13 cellular contexts compared by ENCODE assay signal in genomic region chr10:30349967-30350735, GRCh38. TPM values are rescaled to one million over a fixed set of nuclear protein-coding genes. Genes with fewer than 3 reads are reported as not detected.
A peak's percentile ranks its signal among the peaks of the same experiment; 100 is the strongest.
DNase-seq lines count a peak whose midpoint lies in the region; ATAC-seq and TF ChIP-seq lines count a peak whose summit lies in the region.
"Had no signal": no experiment of that assay in that cellular context is flagged by ENCODE, and none has a peak within 500 bp of the region (broad histone marks: within the 10 kb centered on the region; RNA-seq: fewer than 3 reads in every experiment).

No MANE protein-coding gene starts in this region.

- WGBS in right cardiac atrium: 75% methylated on average over 14 of the region's 14 CpGs
- whole genome bisulfite sequencing in psoas muscle, 3 donors: 72 to 80% (median 79%) methylated on average over 14 of the region's 14 CpGs

- H3K27ac ChIP-seq in left ventricle myocardium inferior (replicated peaks) (peak overlapping the region; percentile 88), right cardiac atrium (ENCODE audit: low read length) (no peak overlapping the region), fibroblast of lung (ENCODE audit: insufficient read depth, low read length) (no peak overlapping the region), psoas muscle (no peak overlapping the region)

- no peaks in the 10 kb centered on the region for H3K27me3 ChIP-seq in left ventricle myocardium inferior (ENCODE audit: low read depth)
- no peaks in the 10 kb centered on the region for H3K27me3 ChIP-seq in right cardiac atrium (ENCODE audit: control insufficient read depth, insufficient read depth)
- H3K27me3 ChIP-seq in fibroblast of lung (ENCODE audit: control insufficient read depth, insufficient read depth, low read length): no peaks in the 10 kb centered on the region
- H3K27me3 ChIP-seq in psoas muscle (ENCODE audit: insufficient read depth in 3 of 3, low read length in 2 of 3): no peaks in the 10 kb centered on the region
- H3K27me3 ChIP-seq: breast epithelium had no signal

- POLR2A ChIA-PET in activated CD4-positive, alpha-beta memory T cell treated with anti-CD3 and anti-CD28 coated beads, Interleukin-2, amount 10 ng/mL, durations not matched to agents 7 days and 5 days (lab: Charles Lee): interaction anchor here (1.3 kb wide), 1 partner anchor 9 kb away, joined by 5 read pairs; no protein-coding TSS in a partner anchor

- H3K9me3 Mint-ChIP-seq in activated CD4-positive, alpha-beta memory T cell treated with anti-CD3 and anti-CD28 coated beads, Interleukin-2, amount 10 ng/mL, durations not matched to agents 7 days and 5 days: no peaks in the 10 kb centered on the region

- intact Hi-C loops in left ventricle myocardium inferior (cut with micrococcal nuclease) (no loop called here), right cardiac atrium (cut with DNase I) (no loop called here), psoas muscle (cut with DNase I) (loop anchor here in 1 of 2 donors (10.0 kb wide), 1 partner anchor 345 kb away; no protein-coding TSS in a partner anchor)

- H3K36me3 ChIP-seq in left ventricle myocardium inferior (no peaks in the 10 kb centered on the region), fibroblast of lung (ENCODE audit: control insufficient read depth, insufficient read depth, low read length) (no peaks in the 10 kb centered on the region), psoas muscle (ENCODE audit: insufficient read depth in 1 of 2, low read depth in 1 of 2) (peaks cover 0 to 2% of the 10 kb centered on the region in 2 donors)
- H3K36me3 ChIP-seq: thoracic aorta had no signal

- no peaks in the 10 kb centered on the region for H4K20me1 ChIP-seq in fibroblast of lung (ENCODE audit: control insufficient read depth, extremely low read depth, insufficient read depth, low read length)

- peaks cover 36% of the 10 kb centered on the region for H3K4me1 Mint-ChIP-seq in activated CD4-positive, alpha-beta memory T cell treated with anti-CD3 and anti-CD28 coated beads, Interleukin-2, amount 10 ng/mL, durations not matched to agents 7 days and 5 days

- no peak for ATAC-seq in right cardiac atrium
- no peak for ATAC-seq in psoas muscle

- H3K9ac ChIP-seq in fibroblast of lung (ENCODE audit: insufficient read depth, low read length): no peak overlapping the region

- H3K4me2 ChIP-seq in fibroblast of lung (ENCODE audit: extremely low read depth, insufficient read depth, low read length): no peak overlapping the region

- CTCF ChIA-PET in activated CD4-positive, alpha-beta memory T cell treated with anti-CD3 and anti-CD28 coated beads, Interleukin-2, amount 10 ng/mL, durations not matched to agents 7 days and 5 days (lab: Charles Lee): interaction anchor here (1.2 to 4.8 kb wide), 2 partner anchors 10 to 241 kb away, joined by 5 to 63 read pairs; no protein-coding TSS in a partner anchor

- H3K36me3 Mint-ChIP-seq in activated CD4-positive, alpha-beta memory T cell treated with anti-CD3 and anti-CD28 coated beads, Interleukin-2, amount 10 ng/mL, durations not matched to agents 7 days and 5 days (ENCODE audit: low read depth): peaks cover 16% of the 10 kb centered on the region

- no peak overlapping the region for H3K27ac Mint-ChIP-seq in activated CD4-positive, alpha-beta memory T cell treated with anti-CD3 and anti-CD28 coated beads, Interleukin-2, amount 10 ng/mL, durations not matched to agents 7 days and 5 days

- TF ChIP-seq CTCF in left ventricle myocardium inferior (IDR thresholded peaks at IDR 0.05; ENCODE audit: borderline replicate concordance) (no peak), fibroblast of lung (conservative IDR thresholded peaks at IDR 0.05 in 1 of 2, IDR thresholded peaks at IDR 0.05 in 1 of 2; ENCODE audit: low read depth in 1 of 2, low read length in 2 of 2) (no peak), psoas muscle (IDR thresholded peaks at IDR 0.05) (no peak)

- H3K4me3 ChIP-seq in left ventricle myocardium inferior: no peak overlapping the region
- no peak overlapping the region for H3K4me3 ChIP-seq in right cardiac atrium (ENCODE audit: low read length)
- H3K4me3 ChIP-seq in fibroblast of lung (replicated peaks in 1 of 4; ENCODE audit: control extremely low read depth in 1 of 4, insufficient read depth in 1 of 4, low read depth in 3 of 4, low read length in 4 of 4): no peak overlapping the region
- peak overlapping the region; percentile 85 for H3K4me3 ChIP-seq in psoas muscle

- peaks cover 11% of the 10 kb centered on the region for H3K27me3 Mint-ChIP-seq in activated CD4-positive, alpha-beta memory T cell treated with anti-CD3 and anti-CD28 coated beads, Interleukin-2, amount 10 ng/mL, durations not matched to agents 7 days and 5 days

- peak overlapping the region; percentile 9 for H2AFZ ChIP-seq in fibroblast of lung (ENCODE audit: low read length)

- H3K4me3 Mint-ChIP-seq in activated CD4-positive, alpha-beta memory T cell treated with anti-CD3 and anti-CD28 coated beads, Interleukin-2, amount 10 ng/mL, durations not matched to agents 7 days and 5 days: no peak overlapping the region

- peak; percentile 33 for DNase-seq in left ventricle myocardium inferior
- DNase-seq in right cardiac atrium: no peak
- peak; percentile 5 for DNase-seq in OCI-M1 (lab: John Stamatoyannopoulos, UW)
- no peak for DNase-seq in fibroblast of lung (ENCODE audit: low read depth in 2 of 2)
- DNase-seq in psoas muscle: no peak
- no peak for DNase-seq in activated CD4-positive, alpha-beta memory T cell treated with anti-CD3 and anti-CD28 coated beads, Interleukin-2, amount 10 ng/mL, durations not matched to agents 7 days and 5 days
- no peak for DNase-seq in stimulated activated CD4-positive, alpha-beta T cell treated with anti-CD3 and anti-CD28 coated beads, Interleukin-2, amount 100 ng/mL, for 48 hours
- DNase-seq in OCI-M2 (lab: John Stamatoyannopoulos, UW; ENCODE audit: unreplicated experiment): no peak
- DNase-seq: activated naive CD4-positive, alpha-beta T cell; effector CD4-positive, alpha-beta T cell; KBM-7 had no signal

- H3K9me3 ChIP-seq in left ventricle myocardium inferior (replicated peaks): no peaks in the 10 kb centered on the region
- no peaks in the 10 kb centered on the region for H3K9me3 ChIP-seq in right cardiac atrium (ENCODE audit: control insufficient read depth, low read length)
- no peaks in the 10 kb centered on the region for H3K9me3 ChIP-seq in fibroblast of lung (ENCODE audit: control insufficient read depth, insufficient read depth, low read depth, low read length)
- H3K9me3 ChIP-seq in psoas muscle: no peaks in the 10 kb centered on the region
- H3K9me3 ChIP-seq: breast epithelium, thoracic aorta had no signal

- peaks cover 39% of the 10 kb centered on the region for H3K79me2 ChIP-seq in fibroblast of lung (ENCODE audit: control insufficient read depth, insufficient read depth, low read length)

- H3K4me1 ChIP-seq in left ventricle myocardium inferior (peaks cover 45% of the 10 kb centered on the region), right cardiac atrium (ENCODE audit: control insufficient read depth, insufficient read depth, low read length) (peaks cover 4% of the 10 kb centered on the region), fibroblast of lung (ENCODE audit: control insufficient read depth, extremely low read depth, insufficient read depth, low read length) (no peaks in the 10 kb centered on the region), psoas muscle (peaks cover 35% of the 10 kb centered on the region)

RNA-seq across cellular contexts. Expression of gene MTPAP, which starts 1.1 kb away (rescaled TPM):
- total RNA-seq in left ventricle myocardium inferior (21.3 TPM), right cardiac atrium (10 to 100 TPM; 22.4 to 30.8 (median 25.7) TPM), fibroblast of lung (11.9 and 12.1 TPM in 2 replicates), psoas muscle (10 to 100 TPM; 22.3 to 41.7 (median 28.2) TPM)
- polyA plus RNA-seq in right cardiac atrium (9.1 TPM), fibroblast of lung (12.3 and 14.3 TPM in 2 replicates), psoas muscle (10 to 100 TPM in 1 of 3 donors, 1 to 10 TPM in 2; 7.9 to 14.7 (median 9.8) TPM)
- 7.8 and 8.0 TPM in 2 replicates for polyA plus RNA-seq in fibroblast of lung (2012)
- 5.7 and 11.2 TPM in 2 replicates for polyA minus RNA-seq in fibroblast of lung (ENCODE audit: low replicate concordance)
- 10 to 100 TPM; 23.7 to 24.7 TPM for total RNA-seq in activated CD4-positive, alpha-beta memory T cell treated with anti-CD3 and anti-CD28 coated beads, Interleukin-2, amount 10 ng/mL, durations not matched to agents 7 days and 5 days

Comparison
In these comparisons a context has a peak if more than half of its experiments do, and no peak if none do; other contexts are left out.
1. DNase-seq: peak in left ventricle myocardium inferior (single experiment) and OCI-M1 (single experiment); none in right cardiac atrium (0 of 3), fibroblast of lung (0 of 2), psoas muscle (0 of 2), activated CD4-positive, alpha-beta memory T cell treated with anti-CD3 and anti-CD28 coated beads, Interleukin-2, amount 10 ng/mL, durations not matched to agents 7 days and 5 days (single experiment), stimulated activated CD4-positive, alpha-beta T cell treated with anti-CD3 and anti-CD28 coated beads, Interleukin-2, amount 100 ng/mL, for 48 hours (0 of 2) and OCI-M2 (single experiment).